In the genomic region with DNA sequence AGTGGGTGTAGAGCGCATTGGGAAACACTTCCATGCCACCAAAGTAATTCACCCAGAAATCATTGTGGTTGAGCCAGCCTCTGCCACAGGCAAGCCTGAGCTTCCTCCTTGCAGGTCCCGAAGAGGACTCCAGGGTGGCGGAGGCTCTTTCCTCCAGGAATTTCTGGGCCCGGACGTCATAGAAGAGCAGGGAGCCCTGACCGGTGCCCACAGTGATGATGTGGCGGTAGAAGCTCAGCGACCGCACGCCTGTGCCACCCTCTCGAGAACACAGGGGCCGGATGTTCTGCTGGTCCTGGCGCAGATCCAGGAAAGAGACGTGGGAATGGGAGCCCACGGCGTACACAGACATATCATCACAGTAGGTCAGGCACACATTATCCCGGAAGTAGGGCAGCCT, we compare ENCODE assay signal across 24 cellular contexts. TPM values are rescaled to one million over a fixed set of nuclear protein-coding genes. Genes with fewer than 3 reads are reported as not detected.
"Had no signal": no experiment of that assay in that cellular context is flagged by ENCODE, and none has a peak within 500 bp of the region (broad histone marks: within the 10 kb centered on the region; RNA-seq: fewer than 3 reads in every experiment).

No MANE protein-coding gene starts in this region.

- FAIRE-seq: bronchial epithelial cell, small intestine had no signal

- DNase-seq: activated CD4-positive, alpha-beta memory T cell treated with anti-CD3 and anti-CD28 coated beads, Interleukin-2, amount 10 ng/mL, durations not matched to agents 7 days and 5 days; activated CD4-positive, alpha-beta T cell treated with anti-CD3 and anti-CD28 coated beads, Interleukin-2, amount 10 ng/mL, durations not matched to agents 24 days and 14 days; activated effector memory CD4-positive, alpha-beta T cell treated with Interleukin-2 at 50 U/mL for 16 hours; activated naive CD4-positive, alpha-beta T cell treated with anti-CD3 and anti-CD28 coated beads, Interleukin-2, amount 10 ng/mL, durations not matched to agents 7 days and 5 days; activated T-cell treated with anti-CD3 and anti-CD28 coated beads, Interleukin-2, amount 50 U/mL, for 72 hours; amygdala; immature natural killer cell; left cardiac atrium; occipital lobe; small intestine; stimulated activated CD4-positive, alpha-beta T cell treated with anti-CD3 and anti-CD28 coated beads, Interleukin-15, amount 100 ng/mL, for 24 hours had no signal

- H3K27ac ChIP-seq: coronary artery, epithelial cell of prostate, vagina had no signal

- H3K36me3 Mint-ChIP-seq: activated naive CD4-positive, alpha-beta T cell treated with anti-CD3 and anti-CD28 coated beads, Interleukin-2, amount 10 ng/mL, durations not matched to agents 7 days and 5 days; immature natural killer cell; memory B cell; stimulated activated memory B cell treated with anti-CD40 and anti-IgM and Interleukin-4, amounts not matched to agents 10 μg/mL and 1 μg/mL and 100 μg/mL, for 72 hours; type B pancreatic cell had no signal

- H3K27ac Mint-ChIP-seq: activated CD4-positive, alpha-beta memory T cell treated with anti-CD3 and anti-CD28 coated beads, Interleukin-2, amount 10 ng/mL, durations not matched to agents 7 days and 5 days; activated CD4-positive, alpha-beta T cell treated with anti-CD3 and anti-CD28 coated beads, Interleukin-2, amount 10 ng/mL, durations not matched to agents 24 days and 14 days; activated naive CD4-positive, alpha-beta T cell treated with anti-CD3 and anti-CD28 coated beads, Interleukin-2, amount 10 ng/mL, durations not matched to agents 7 days and 5 days; activated T-cell treated with anti-CD3 and anti-CD28 coated beads, Interleukin-2, amount 50 U/mL, for 72 hours; immature natural killer cell; memory B cell; stimulated activated memory B cell treated with anti-CD40 and anti-IgM and Interleukin-4, amounts not matched to agents 10 μg/mL and 1 μg/mL and 100 μg/mL, for 72 hours; type B pancreatic cell had no signal

- H3K4me3 Mint-ChIP-seq: activated CD4-positive, alpha-beta memory T cell treated with anti-CD3 and anti-CD28 coated beads, Interleukin-2, amount 10 ng/mL, durations not matched to agents 7 days and 5 days; activated CD4-positive, alpha-beta T cell treated with anti-CD3 and anti-CD28 coated beads, Interleukin-2, amount 10 ng/mL, durations not matched to agents 24 days and 14 days; activated naive CD4-positive, alpha-beta T cell treated with anti-CD3 and anti-CD28 coated beads, Interleukin-2, amount 10 ng/mL, durations not matched to agents 7 days and 5 days; activated T-cell treated with anti-CD3 and anti-CD28 coated beads, Interleukin-2, amount 50 U/mL, for 72 hours; immature natural killer cell; memory B cell; stimulated activated memory B cell treated with anti-CD40 and anti-IgM and Interleukin-4, amounts not matched to agents 10 μg/mL and 1 μg/mL and 100 μg/mL, for 72 hours had no signal

- H3K27me3 Mint-ChIP-seq: activated CD4-positive, alpha-beta memory T cell treated with anti-CD3 and anti-CD28 coated beads, Interleukin-2, amount 10 ng/mL, durations not matched to agents 7 days and 5 days; activated CD4-positive, alpha-beta T cell treated with anti-CD3 and anti-CD28 coated beads, Interleukin-2, amount 10 ng/mL, durations not matched to agents 24 days and 14 days; activated naive CD4-positive, alpha-beta T cell treated with anti-CD3 and anti-CD28 coated beads, Interleukin-2, amount 10 ng/mL, durations not matched to agents 7 days and 5 days; memory B cell; stimulated activated memory B cell treated with anti-CD40 and anti-IgM and Interleukin-4, amounts not matched to agents 10 μg/mL and 1 μg/mL and 100 μg/mL, for 72 hours had no signal

- H3K9me3 ChIP-seq: vagina had no signal

- H3K4me3 ChIP-seq: coronary artery, vagina had no signal

- H3K9me3 Mint-ChIP-seq: activated CD4-positive, alpha-beta memory T cell treated with anti-CD3 and anti-CD28 coated beads, Interleukin-2, amount 10 ng/mL, durations not matched to agents 7 days and 5 days; activated CD4-positive, alpha-beta T cell treated with anti-CD3 and anti-CD28 coated beads, Interleukin-2, amount 10 ng/mL, durations not matched to agents 24 days and 14 days; activated naive CD4-positive, alpha-beta T cell treated with anti-CD3 and anti-CD28 coated beads, Interleukin-2, amount 10 ng/mL, durations not matched to agents 7 days and 5 days; memory B cell; stimulated activated memory B cell treated with anti-CD40 and anti-IgM and Interleukin-4, amounts not matched to agents 10 μg/mL and 1 μg/mL and 100 μg/mL, for 72 hours; type B pancreatic cell had no signal

- H3K4me1 ChIP-seq: vagina had no signal

- H3K4me1 Mint-ChIP-seq: activated CD4-positive, alpha-beta memory T cell treated with anti-CD3 and anti-CD28 coated beads, Interleukin-2, amount 10 ng/mL, durations not matched to agents 7 days and 5 days; activated CD4-positive, alpha-beta T cell treated with anti-CD3 and anti-CD28 coated beads, Interleukin-2, amount 10 ng/mL, durations not matched to agents 24 days and 14 days; activated naive CD4-positive, alpha-beta T cell treated with anti-CD3 and anti-CD28 coated beads, Interleukin-2, amount 10 ng/mL, durations not matched to agents 7 days and 5 days; immature natural killer cell; memory B cell; stimulated activated memory B cell treated with anti-CD40 and anti-IgM and Interleukin-4, amounts not matched to agents 10 μg/mL and 1 μg/mL and 100 μg/mL, for 72 hours had no signal

- H3K27me3 ChIP-seq: vagina had no signal

- H3K36me3 ChIP-seq: vagina had no signal

- ATAC-seq: activated T-cell treated with anti-CD3 and anti-CD28 coated beads, Interleukin-2, amount 50 U/mL, for 72 hours; left cardiac atrium; stimulated activated memory B cell treated with anti-CD40 and anti-IgM and Interleukin-4, amounts not matched to agents 10 μg/mL and 1 μg/mL and 100 μg/mL, for 72 hours had no signal

RNA-seq across cellular contexts. Expression of a gene that starts 1.3 kb away (rescaled TPM):
- total RNA-seq: activated CD4-positive, alpha-beta memory T cell treated with anti-CD3 and anti-CD28 coated beads, Interleukin-2, amount 10 ng/mL, durations not matched to agents 7 days and 5 days; activated CD4-positive, alpha-beta T cell treated with anti-CD3 and anti-CD28 coated beads, Interleukin-2, amount 10 ng/mL, durations not matched to agents 24 days and 14 days; activated T-cell treated with anti-CD3 and anti-CD28 coated beads, Interleukin-2, amount 50 U/mL, for 72 hours; bronchial epithelial cell; fibroblast of villous mesenchyme; left cardiac atrium; lower leg skin; mononuclear cell; sciatic nerve; T-helper 1 cell treated with Interleukin-12 subunit alpha and Interleukin-12 subunit beta and Interleukin-4 antibody, amounts not matched to agents 30 ng/mL and 1 ng/mL, for 36 hours; vagina had no signal
- polyA plus RNA-seq: immature natural killer cell, neural cell, small intestine had no signal
